ENCODE assay signal across 8 cellular contexts in the genomic region with DNA sequence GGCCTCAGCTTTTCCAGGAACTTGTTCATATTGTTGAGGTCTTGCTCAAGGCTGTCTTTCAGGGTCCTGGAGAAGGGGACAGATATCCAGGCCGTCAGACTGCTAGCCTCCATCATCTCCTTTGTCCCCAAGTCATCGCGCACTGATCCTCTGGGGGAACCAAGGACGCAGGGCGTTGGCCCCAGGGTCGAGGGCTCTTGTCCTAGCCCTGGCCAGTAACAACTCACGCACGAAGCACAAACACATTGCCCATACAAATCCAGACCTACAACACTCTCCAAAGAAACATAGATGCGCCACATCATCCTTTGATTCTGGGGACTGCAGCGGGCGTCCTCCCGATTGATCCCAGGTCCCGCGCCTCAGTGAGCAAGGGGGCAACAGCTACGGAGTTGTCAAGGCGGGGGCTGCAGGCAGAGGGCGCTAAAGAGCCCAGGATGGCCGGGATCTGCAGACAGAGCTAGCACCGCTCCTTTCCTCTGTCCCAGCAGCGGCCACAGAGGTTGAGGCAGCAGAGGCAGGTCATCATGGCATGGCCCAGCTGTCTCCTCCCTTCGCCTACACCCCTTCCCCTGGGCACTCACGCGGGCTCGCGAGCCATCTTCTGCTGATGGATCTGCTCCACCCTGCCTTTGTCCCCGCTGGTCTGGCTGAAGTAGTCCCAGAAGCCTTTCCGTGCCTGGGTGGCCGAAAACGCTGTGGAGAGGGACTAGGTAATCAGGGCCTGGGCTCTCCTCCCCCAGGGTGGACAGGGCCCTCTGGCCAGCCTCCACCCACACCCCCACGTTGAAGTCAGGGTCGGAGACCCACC. TPM values are rescaled to one million over a fixed set of nuclear protein-coding genes. Genes with fewer than 3 reads are reported as not detected.
DNase-seq lines count a peak whose midpoint lies in the region; ATAC-seq and TF ChIP-seq lines count a peak whose summit lies in the region.

No MANE protein-coding gene starts in this region.

- H3K36me3 Mint-ChIP-seq in IgD-negative memory B cell (peaks cover 4% of the 10 kb centered on the region), neural crest cell (ENCODE audit: low read depth) (no peaks in the 10 kb centered on the region)

- TF ChIP-seq CTCF in neural crest cell (conservative IDR thresholded peaks at IDR 0.05): peak; percentile 91

- ATAC-seq in GM19328 (IDR thresholded peaks at IDR 0.05; ENCODE audit: unreplicated experiment): no peak

- H3K27ac Mint-ChIP-seq in IgD-negative memory B cell (no peak overlapping the region), neural crest cell (ENCODE audit: unreplicated experiment) (no peak overlapping the region)

- H3K4me1 Mint-ChIP-seq in IgD-negative memory B cell: peaks cover 9 to 17% (median 16%) of the 10 kb centered on the region in 3 donors
- H3K4me1 Mint-ChIP-seq in neural crest cell: peaks cover 31% of the 10 kb centered on the region

- DNase-seq in D341Med (ENCODE audit: low spot score) (peak; percentile 91), RPMI7951 (ENCODE audit: low read depth) (peak; percentile 56), fibroblast of peridontal ligament (ENCODE audit: extremely low read depth) (peak; percentile 63), neural crest cell (ENCODE audit: low read depth, low spot score) (peak; percentile 91)
- DNase-seq in activated T-helper 1 cell treated with anti-CD3 and anti-CD28 coated beads, Interleukin-2, amount 50 U/mL, for 16 hours (ENCODE audit: low read depth in 1 of 2, low spot score in 1 of 2): peak; percentile 63 to 67
- peak; percentile 27 to 78 (median 66) for DNase-seq in stimulated activated naive CD4-positive, alpha-beta T cell (lab: John Stamatoyannopoulos, UW)

- no peaks in the 10 kb centered on the region for H3K9me3 Mint-ChIP-seq in IgD-negative memory B cell
- no peaks in the 10 kb centered on the region for H3K9me3 Mint-ChIP-seq in neural crest cell

- peak overlapping the region in 3 of 4 donors; percentile 13 to 74 (median 52) for H3K4me3 Mint-ChIP-seq in IgD-negative memory B cell
- peak overlapping the region; percentile 86 for H3K4me3 Mint-ChIP-seq in neural crest cell

- H3K27me3 Mint-ChIP-seq in IgD-negative memory B cell (peaks cover 3% of the 10 kb centered on the region), neural crest cell (ENCODE audit: low read depth) (peaks cover 7% of the 10 kb centered on the region)

RNA-seq across cellular contexts. Expression of a gene that starts 0.5 kb away (rescaled TPM):
- polyA plus RNA-seq in IgD-negative memory B cell: not detected
- total RNA-seq in RPMI7951 (2014; rRNA removed; shearing (Covaris generic)): not detected in 2 replicates
- total RNA-seq in neural crest cell: not detected in 2 replicates

RNA-seq across cellular contexts. Expression of a gene that starts 3.4 kb away (rescaled TPM):
- 56.3 TPM for polyA plus RNA-seq in IgD-negative memory B cell
- total RNA-seq in RPMI7951 (2014; rRNA removed; shearing (Covaris generic)): 61.7 and 63.3 TPM in 2 replicates
- total RNA-seq in neural crest cell: 40.7 and 44.5 TPM in 2 replicates

RNA-seq across cellular contexts. Expression of a gene that starts 18.4 kb away (rescaled TPM):
- 16.5 TPM for polyA plus RNA-seq in IgD-negative memory B cell
- 19.5 and 23.2 TPM in 2 replicates for total RNA-seq in RPMI7951 (2014; rRNA removed; shearing (Covaris generic))
- 39.0 and 39.7 TPM in 2 replicates for total RNA-seq in neural crest cell

RNA-seq across cellular contexts. Expression of a gene that starts 31.9 kb away (rescaled TPM):
- polyA plus RNA-seq in IgD-negative memory B cell: not detected
- total RNA-seq in RPMI7951 (2014; rRNA removed; shearing (Covaris generic)): not detected in 2 replicates
- total RNA-seq in neural crest cell: not detected in 2 replicates

RNA-seq across cellular contexts. Expression of a gene that starts 38.5 kb away (rescaled TPM):
- polyA plus RNA-seq in IgD-negative memory B cell: not detected
- total RNA-seq in RPMI7951 (2014; rRNA removed; shearing (Covaris generic)): not detected in 2 replicates
- total RNA-seq in neural crest cell: not detected in 2 replicates
